In the genomic region with DNA sequence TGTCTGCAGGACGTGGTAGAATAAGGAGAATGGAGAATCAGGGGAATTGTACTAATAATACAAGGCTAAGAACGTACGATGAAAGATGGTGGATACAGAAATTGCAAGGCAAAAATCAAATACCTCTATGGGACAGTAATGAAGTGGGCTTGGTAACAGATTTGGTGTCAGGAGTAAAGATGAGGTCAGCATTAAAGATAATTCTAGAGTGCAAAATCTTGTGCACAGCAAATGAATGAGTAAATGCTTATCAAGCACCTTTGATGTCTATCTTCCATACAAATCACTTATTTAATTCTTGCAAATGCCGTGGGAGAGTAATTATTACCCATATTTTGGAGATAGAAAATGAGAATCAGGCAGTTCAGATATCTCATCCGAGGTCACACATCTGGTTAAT, we compare ENCODE assay signal across 23 cellular contexts.
DNase-seq lines count a peak whose midpoint lies in the region; ATAC-seq, FAIRE-seq and TF ChIP-seq lines count a peak whose summit lies in the region.
"Had no signal": no experiment of that assay in that cellular context is flagged by ENCODE, and none has a peak within 500 bp of the region (broad histone marks: within the 10 kb centered on the region; RNA-seq: fewer than 3 reads in every experiment).

No MANE protein-coding gene starts in this region.

- POLR2A ChIA-PET in A549 (lab: Yijun Ruan, JAX), result no interaction called here
- POLR2A ChIA-PET in endothelial cell of umbilical vein (lab: Charles Lee), result no interaction called here

- H3K9me3 Mint-ChIP-seq in activated naive CD4-positive, alpha-beta T cell treated with anti-CD3 and anti-CD28 coated beads, Interleukin-2, amount 50 U/mL, for 24 hours, result peaks cover 5% of the 10 kb centered on the region

- H3K4me1 ChIP-seq in A549 (no peaks in the 10 kb centered on the region), endothelial cell of umbilical vein (ENCODE audit: control insufficient read depth, extremely low read depth, insufficient read depth, low read length) (no peaks in the 10 kb centered on the region), adrenal gland (replicated peaks in 1 of 2) (no peaks in the 10 kb centered on the region)
- H3K4me1 ChIP-seq: BE2C, BLaER1 had no signal

- no peak overlapping the region for H2AFZ ChIP-seq in endothelial cell of umbilical vein (ENCODE audit: low read depth, low read length)

- dilution Hi-C loops in endothelial cell of umbilical vein (cut with MboI; ENCODE audit: extremely low pct_ligation_motif_present, low sequenced_read_pairs), result no loop called here

- no peak overlapping the region for H3K9ac ChIP-seq in endothelial cell of umbilical vein (replicated peaks; ENCODE audit: extremely low read depth, insufficient read depth, low read length)
- H3K9ac ChIP-seq: BLaER1 had no signal

- no peak overlapping the region for H3K27ac ChIP-seq in A549
- no peak overlapping the region for H3K27ac ChIP-seq in endothelial cell of umbilical vein (ENCODE audit: insufficient read depth, low read depth, low read length)
- no peak overlapping the region for H3K27ac ChIP-seq in adrenal gland
- H3K27ac ChIP-seq: 22Rv1, BLaER1 had no signal

- H3K79me2 ChIP-seq in endothelial cell of umbilical vein (ENCODE audit: control insufficient read depth, insufficient read depth, low read length), result no peaks in the 10 kb centered on the region

- no peak for TF ChIP-seq CTCF in A549 (IDR thresholded peaks at IDR 0.05)
- TF ChIP-seq CTCF in endothelial cell of umbilical vein (IDR thresholded peaks at IDR 0.05; ENCODE audit: extremely low read depth in 1 of 2, insufficient read depth in 1 of 2, low read depth in 1 of 2, low read length in 2 of 2), result no peak
- TF ChIP-seq CTCF in adrenal gland (IDR thresholded peaks at IDR 0.05), result no peak

- no peak overlapping the region for H3K4me3 ChIP-seq in A549
- H3K4me3 ChIP-seq in endothelial cell of umbilical vein (replicated peaks in 1 of 3; ENCODE audit: insufficient read depth in 1 of 3, low read depth in 1 of 3, low read length in 3 of 3), result no peak overlapping the region
- no peak overlapping the region for H3K4me3 ChIP-seq in adrenal gland
- H3K4me3 ChIP-seq: BLaER1 had no signal

- H3K9me1 ChIP-seq in endothelial cell of umbilical vein (replicated peaks; ENCODE audit: control insufficient read depth, extremely low read depth, insufficient read depth, low read length), result no peaks in the 10 kb centered on the region

- no peaks in the 10 kb centered on the region for H4K20me1 ChIP-seq in endothelial cell of umbilical vein (replicated peaks; ENCODE audit: control insufficient read depth, extremely low read depth, insufficient read depth, low read length)
- H4K20me1 ChIP-seq: BLaER1 had no signal

- no peaks in the 10 kb centered on the region for H3K27me3 ChIP-seq in endothelial cell of umbilical vein (ENCODE audit: control insufficient read depth in 2 of 2, insufficient read depth in 2 of 2, low read length in 2 of 2)
- no peaks in the 10 kb centered on the region for H3K27me3 ChIP-seq in adrenal gland
- H3K27me3 ChIP-seq: BE2C, BLaER1 had no signal

- no peaks in the 10 kb centered on the region; the same call in 2 of the 3 replicates for H3K9me3 ChIP-seq in A549
- H3K9me3 ChIP-seq in endothelial cell of umbilical vein (replicated peaks; ENCODE audit: control insufficient read depth, insufficient read depth, low read length), result no peaks in the 10 kb centered on the region
- H3K9me3 ChIP-seq in adrenal gland (replicated peaks in 1 of 3), result no peaks in the 10 kb centered on the region
- H3K9me3 ChIP-seq: BE2C had no signal

- CTCF ChIA-PET in A549 (lab: Yijun Ruan, JAX), result no interaction called here
- CTCF ChIA-PET in endothelial cell of umbilical vein (lab: Charles Lee), result interaction anchor here (1.2 kb wide), 1 partner anchor 14 kb away, joined by 3 read pairs; no protein-coding TSS in a partner anchor

- WGBS in A549 (ENCODE audit: missing lambda C conversion rate), result 83% methylated on average over 5 of the region's 5 CpGs
- 93 to 98% (median 94%) methylated on average over 5 of the region's 5 CpGs for WGBS in adrenal gland, 4 donors

- no peak for TF ChIP-seq EP300 in A549 (IDR thresholded peaks at IDR 0.05)

- H3K36me3 Mint-ChIP-seq in activated naive CD4-positive, alpha-beta T cell treated with anti-CD3 and anti-CD28 coated beads, Interleukin-2, amount 50 U/mL, for 24 hours, result peaks cover 55% of the 10 kb centered on the region

- H3K36me3 ChIP-seq in endothelial cell of umbilical vein (ENCODE audit: control insufficient read depth in 2 of 2, extremely low read depth in 1 of 2, insufficient read depth in 2 of 2, low read length in 2 of 2) (peaks cover 0 to 2% of the 10 kb centered on the region in 2 experiments), adrenal gland (replicated peaks in 1 of 2) (peaks cover 0 to 17% of the 10 kb centered on the region in 2 donors)
- H3K36me3 ChIP-seq: BE2C had no signal

- peak overlapping the region; percentile 6 for H3K27ac Mint-ChIP-seq in activated naive CD4-positive, alpha-beta T cell treated with anti-CD3 and anti-CD28 coated beads, Interleukin-2, amount 50 U/mL, for 24 hours
- H3K27ac Mint-ChIP-seq: CD14-positive monocyte; CD4-positive, alpha-beta memory T cell; CD4-positive, CD25-positive, alpha-beta regulatory T cell had no signal

- FAIRE-seq in A549 (lab: Jason Lieb, UNC), result no peak
- peak; percentile 48 for FAIRE-seq in endothelial cell of umbilical vein (lab: Jason Lieb, UNC)

- no peaks in the 10 kb centered on the region for H3K4me1 Mint-ChIP-seq in activated naive CD4-positive, alpha-beta T cell treated with anti-CD3 and anti-CD28 coated beads, Interleukin-2, amount 50 U/mL, for 24 hours
- H3K4me1 Mint-ChIP-seq: CD14-positive monocyte; CD4-positive, CD25-positive, alpha-beta regulatory T cell had no signal

- TF ChIP-seq POLR2A in A549 (IDR thresholded peaks at IDR 0.05; ENCODE audit: low read length) (no peak), endothelial cell of umbilical vein (IDR thresholded peaks at IDR 0.05; ENCODE audit: low read depth, low read length) (no peak), adrenal gland (IDR thresholded peaks at IDR 0.05) (no peak)

- H3K27me3 Mint-ChIP-seq in activated naive CD4-positive, alpha-beta T cell treated with anti-CD3 and anti-CD28 coated beads, Interleukin-2, amount 50 U/mL, for 24 hours, result no peaks in the 10 kb centered on the region
- H3K27me3 Mint-ChIP-seq: CD4-positive, alpha-beta memory T cell; CD4-positive, CD25-positive, alpha-beta regulatory T cell; CD8-positive, alpha-beta memory T cell had no signal

- DNase-seq in activated naive CD4-positive, alpha-beta T cell (lab: John Stamatoyannopoulos, UW), result no peak
- DNase-seq in A549 (ENCODE audit: low read depth in 1 of 2, low spot score in 1 of 2) (no peak), endothelial cell of umbilical vein (ENCODE audit: low read depth, low spot score) (no peak), adrenal gland (no peak), GF-D8 (lab: John Stamatoyannopoulos, UW) (no peak)
- DNase-seq: ACHN; BE2C; C1 segment of cervical spinal cord; CD4-positive, alpha-beta memory T cell; CD4-positive, CD25-positive, alpha-beta regulatory T cell; CD8-positive, alpha-beta memory T cell; COR-L47; DMS 273 treated with DMSO at 0.1 percent for 48 hours; DMS153; DMS53; DMS79; DND-41; EL; GDM1 had no signal

- H3K4me2 ChIP-seq in A549 (no peak overlapping the region), endothelial cell of umbilical vein (ENCODE audit: insufficient read depth, low read length) (no peak overlapping the region)
- H3K4me2 ChIP-seq: BLaER1 had no signal

- TF ChIP-seq RAD21 in A549 (conservative IDR thresholded peaks at IDR 0.05 in 1 of 2, IDR thresholded peaks at IDR 0.05 in 1 of 2), result no peak

- no peak for ATAC-seq in A549

- BruUV-seq in endothelial cell of umbilical vein (replicated peaks; lab: Mats Ljungman, UMichigan), result no TSS peak

- intact Hi-C loops in endothelial cell of umbilical vein (cut with micrococcal nuclease), result no loop called here
- intact Hi-C loops in adrenal gland (cut with DNase I), result no loop called here

- no peak overlapping the region for H3K4me3 Mint-ChIP-seq in activated naive CD4-positive, alpha-beta T cell treated with anti-CD3 and anti-CD28 coated beads, Interleukin-2, amount 50 U/mL, for 24 hours
- H3K4me3 Mint-ChIP-seq: CD14-positive monocyte; CD4-positive, alpha-beta memory T cell; CD4-positive, CD25-positive, alpha-beta regulatory T cell; CD8-positive, alpha-beta memory T cell had no signal

TF ChIP-seq in A549, 52 proteins besides CTCF, POLR2A, EP300 and RAD21:
- peak; percentile 62 for TF ChIP-seq MAFK (IDR thresholded peaks at IDR 0.05; ENCODE audit: partially characterized antibody)
- TF ChIP-seq, protein P1, sequence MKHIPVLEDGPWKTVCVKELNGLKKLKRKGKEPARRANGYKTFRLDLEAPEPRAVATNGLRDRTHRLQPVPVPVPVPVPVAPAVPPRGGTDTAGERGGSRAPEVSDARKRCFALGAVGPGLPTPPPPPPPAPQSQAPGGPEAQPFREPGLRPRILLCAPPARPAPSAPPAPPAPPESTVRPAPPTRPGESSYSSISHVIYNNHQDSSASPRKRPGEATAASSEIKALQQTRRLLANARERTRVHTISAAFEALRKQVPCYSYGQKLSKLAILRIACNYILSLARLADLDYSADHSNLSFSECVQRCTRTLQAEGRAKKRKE (CRISPR knock-in tag; IDR thresholded peaks at IDR 0.05; ENCODE audit: low read depth), result no peak

TF ChIP-seq in endothelial cell of umbilical vein, 7 proteins besides CTCF, POLR2A, EP300 and RAD21:
- TF ChIP-seq FOS (IDR thresholded peaks at IDR 0.05; ENCODE audit: borderline replicate concordance, insufficient read depth, low read length), result no peak
- TF ChIP-seq, protein P2, sequence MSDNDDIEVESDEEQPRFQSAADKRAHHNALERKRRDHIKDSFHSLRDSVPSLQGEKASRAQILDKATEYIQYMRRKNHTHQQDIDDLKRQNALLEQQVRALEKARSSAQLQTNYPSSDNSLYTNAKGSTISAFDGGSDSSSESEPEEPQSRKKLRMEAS (IDR thresholded peaks at IDR 0.05; ENCODE audit: insufficient read depth, insufficient read length), result no peak
- no peak for TF ChIP-seq JUN (IDR thresholded peaks at IDR 0.05; ENCODE audit: borderline replicate concordance, insufficient read depth, insufficient read length, low read depth)
- no peak for TF ChIP-seq EZH2 (IDR thresholded peaks at IDR 0.05; ENCODE audit: borderline replicate concordance, low read depth, low read length, severe bottlenecking)
- no peak for TF ChIP-seq POLR2AphosphoS5 (IDR thresholded peaks at IDR 0.05; ENCODE audit: insufficient read depth, low read depth, low read length)
- TF ChIP-seq GATA2 (IDR thresholded peaks at IDR 0.05; ENCODE audit: insufficient read depth, insufficient read length, low read depth, low read length), result no peak
- TF ChIP-seq MYC (IDR thresholded peaks at IDR 0.05; ENCODE audit: low read depth, low read length), result no peak
